16 cellular contexts compared by ENCODE assay signal in genomic region chr1:21277178-21277577, GRCh38. TPM values are rescaled to one million over a fixed set of nuclear protein-coding genes. Genes with fewer than 3 reads are reported as not detected.
A peak's percentile ranks its signal among the peaks of the same experiment; 100 is the strongest.
DNase-seq lines count a peak whose midpoint lies in the region; ATAC-seq and TF ChIP-seq lines count a peak whose summit lies in the region.
"Had no signal": no experiment of that assay in that cellular context is flagged by ENCODE, and none has a peak within 500 bp of the region (broad histone marks: within the 10 kb centered on the region; RNA-seq: fewer than 3 reads in every experiment).

No MANE protein-coding gene starts in this region.

- no peaks in the 10 kb centered on the region for H3K27me3 Mint-ChIP-seq in T-cell
- H3K27me3 Mint-ChIP-seq in stimulated activated naive B cell treated with anti-CD40 and anti-IgM and Interleukin-4, amounts not matched to agents 10 μg/mL and 1 μg/mL and 100 μg/mL, for 72 hours = no peaks in the 10 kb centered on the region

- H3K4me1 ChIP-seq in left lung = peaks cover 18 to 68% of the 10 kb centered on the region in 2 donors

- H3K27ac ChIP-seq in caudate nucleus (ENCODE audit: low read depth, low read length) (peak overlapping the region; percentile 78), left lung (peak overlapping the region; percentile 21 to 84)
- H3K27ac ChIP-seq: RWPE1 had no signal

- CTCF ChIA-PET in T-cell (lab: Charles Lee) = no interaction called here

- H3K36me3 ChIP-seq in left lung = peaks cover 0 to 49% of the 10 kb centered on the region in 2 donors

- POLR2A ChIA-PET in T-cell (lab: Charles Lee) = no interaction called here

- H3K4me1 Mint-ChIP-seq in T-cell = peaks cover 41 to 55% (median 44%) of the 10 kb centered on the region in 3 donors
- H3K4me1 Mint-ChIP-seq in stimulated activated naive B cell treated with anti-CD40 and anti-IgM and Interleukin-4, amounts not matched to agents 10 μg/mL and 1 μg/mL and 100 μg/mL, for 72 hours = peaks cover 27 to 68% of the 10 kb centered on the region in 2 donors

- intact Hi-C loops in left lung (cut with DNase I) = no loop called here

- H3K4me3 ChIP-seq in left lung = no peak overlapping the region

- H3K9me3 Mint-ChIP-seq in T-cell = no peaks in the 10 kb centered on the region
- no peaks in the 10 kb centered on the region for H3K9me3 Mint-ChIP-seq in stimulated activated naive B cell treated with anti-CD40 and anti-IgM and Interleukin-4, amounts not matched to agents 10 μg/mL and 1 μg/mL and 100 μg/mL, for 72 hours
- H3K9me3 Mint-ChIP-seq: activated T-helper 2 cell treated with anti-CD3 and anti-CD28 coated beads, Interferon-gamma antibody, Interleukin-2, Interleukin-4, amounts not matched to agents 10 μg/mL and 5 μg/mL and 100 μg/mL, durations not matched to agents 14 hours and 24 hours and 36 hours had no signal

- H3K27me3 ChIP-seq in left lung = no peaks in the 10 kb centered on the region

- peaks cover 39% of the 10 kb centered on the region for H3K36me3 Mint-ChIP-seq in T-cell
- H3K36me3 Mint-ChIP-seq in stimulated activated naive B cell treated with anti-CD40 and anti-IgM and Interleukin-4, amounts not matched to agents 10 μg/mL and 1 μg/mL and 100 μg/mL, for 72 hours = peaks cover 49 to 66% of the 10 kb centered on the region in 2 donors

- DNase-seq in T-cell (no peak), caudate nucleus (lab: John Stamatoyannopoulos, UW) (peak in 16 of 61 donors; percentile 7 to 46 (median 24)), left lung (no peak), NCI-H524 treated with DMSO at 0.1 percent for 48 hours (lab: John Stamatoyannopoulos, UW) (no peak), NCI-H2196 (lab: John Stamatoyannopoulos, UW; ENCODE audit: unreplicated experiment) (no peak), NCI-H1417 treated with DMSO at 0.1 percent for 48 hours (lab: John Stamatoyannopoulos, UW) (no peak)
- DNase-seq in stimulated activated naive B cell treated with anti-CD40 and anti-IgM and Interleukin-4, amounts not matched to agents 10 μg/mL and 1 μg/mL and 100 μg/mL, for 72 hours = no peak
- DNase-seq: COR-L47; kidney glomerular epithelial cell; MV-4-11; NCI-H446 treated with DMSO at 0.1 percent for 48 hours; stimulated activated CD4-positive, alpha-beta T cell treated with anti-CD3 and anti-CD28 coated beads, Interleukin-2, amount 100 ng/mL, for 24 hours; stimulated activated naive CD8-positive, alpha-beta T cell treated with anti-CD3 and anti-CD28 coated beads, Interleukin-15, Interleukin-2, amounts not matched to agents 100 U/mL and 50 U/mL, for 24 hours had no signal

- ATAC-seq in T-cell (replicated peaks in 1 of 4) (no peak), left lung (no peak), HG02938 (IDR thresholded peaks at IDR 0.05; ENCODE audit: unreplicated experiment) (no peak)
- ATAC-seq in stimulated activated naive B cell treated with anti-CD40 and anti-IgM and Interleukin-4, amounts not matched to agents 10 μg/mL and 1 μg/mL and 100 μg/mL, for 72 hours (replicated peaks) = peak in 1 of 2 donors; percentile 46
- ATAC-seq: stimulated activated naive CD8-positive, alpha-beta T cell treated with anti-CD3 and anti-CD28 coated beads, Interleukin-15, Interleukin-2, amounts not matched to agents 100 U/mL and 50 U/mL, for 24 hours had no signal

- peak overlapping the region; percentile 35 to 82 for H3K27ac Mint-ChIP-seq in T-cell
- H3K27ac Mint-ChIP-seq in stimulated activated naive B cell treated with anti-CD40 and anti-IgM and Interleukin-4, amounts not matched to agents 10 μg/mL and 1 μg/mL and 100 μg/mL, for 72 hours = peak overlapping the region; percentile 82
- H3K27ac Mint-ChIP-seq: activated T-helper 2 cell treated with anti-CD3 and anti-CD28 coated beads, Interferon-gamma antibody, Interleukin-2, Interleukin-4, amounts not matched to agents 10 μg/mL and 5 μg/mL and 100 μg/mL, durations not matched to agents 14 hours and 24 hours and 36 hours had no signal

- H3K4me3 Mint-ChIP-seq in T-cell = no peak overlapping the region
- no peak overlapping the region for H3K4me3 Mint-ChIP-seq in stimulated activated naive B cell treated with anti-CD40 and anti-IgM and Interleukin-4, amounts not matched to agents 10 μg/mL and 1 μg/mL and 100 μg/mL, for 72 hours

- no peaks in the 10 kb centered on the region for H3K9me3 ChIP-seq in left lung

- TF ChIP-seq CTCF in left lung (IDR thresholded peaks at IDR 0.05) = no peak

RNA-seq across cellular contexts. Expression of gene ECE1, which starts 13.1 kb away (rescaled TPM):
- total RNA-seq in T-cell (10 to 100 TPM; 81.0 to 94.5 (median 87.1) TPM), left lung (100 to 1,000 TPM in 1 of 2 donors, 10 to 100 TPM in 1; 91.7 to 107 TPM)
